8 cellular contexts compared by ENCODE assay signal in the genomic region with DNA sequence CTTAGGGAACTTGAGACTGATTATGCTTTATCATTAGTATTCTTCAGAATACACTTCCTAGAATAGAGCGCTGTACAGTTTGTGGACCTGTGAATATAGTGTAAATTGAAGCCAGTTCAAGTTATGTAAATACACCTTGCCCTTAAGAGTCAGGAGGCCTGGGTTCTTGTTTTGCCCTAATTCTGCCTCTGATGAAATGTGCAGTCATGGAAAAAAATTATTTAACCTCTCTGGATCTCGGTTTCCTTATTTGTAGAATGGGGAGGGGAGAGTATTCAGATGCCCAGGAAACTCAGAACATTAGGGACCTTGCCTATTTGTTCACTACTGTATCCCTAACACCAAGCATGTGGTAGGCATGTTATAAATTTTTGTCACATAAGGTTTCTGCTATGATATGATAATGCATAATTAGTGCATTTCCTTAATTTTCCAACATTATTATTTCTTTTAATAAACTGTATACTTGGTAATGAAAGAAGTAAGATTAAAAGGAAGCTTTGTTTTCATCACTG. TPM values are rescaled to one million over a fixed set of nuclear protein-coding genes. Genes with fewer than 3 reads are reported as not detected.
A peak's percentile ranks its signal among the peaks of the same experiment; 100 is the strongest.
DNase-seq lines count a peak whose midpoint lies in the region; ATAC-seq and TF ChIP-seq lines count a peak whose summit lies in the region.

No MANE protein-coding gene starts in this region.

- H3K9ac ChIP-seq in Karpas-422 (ENCODE audit: low read length), result peak overlapping the region; percentile 78
- peak overlapping the region; percentile 85 for H3K9ac ChIP-seq in neural cell (ENCODE audit: low read length)

- peaks cover 19% of the 10 kb centered on the region for H3K4me1 Mint-ChIP-seq in Calu3 (ENCODE audit: low read depth, unreplicated experiment)

- H3K4me1 ChIP-seq in Karpas-422 (ENCODE audit: low read length) (peaks cover 15% of the 10 kb centered on the region), breast epithelium (no peaks in the 10 kb centered on the region)

- no peaks in the 10 kb centered on the region for H4K20me1 ChIP-seq in Karpas-422 (ENCODE audit: insufficient read depth, low read depth, low read length)
- H4K20me1 ChIP-seq in neural cell (ENCODE audit: insufficient read depth), result no peaks in the 10 kb centered on the region

- TSS peak; percentile 63 for BruUV-seq in Calu3 (replicated peaks; lab: Mats Ljungman, UMichigan)

- H3K36me3 ChIP-seq in Karpas-422 (ENCODE audit: insufficient read depth, low read length) (no peaks in the 10 kb centered on the region), breast epithelium (no peaks in the 10 kb centered on the region), neural cell (ENCODE audit: insufficient read depth, low read length) (no peaks in the 10 kb centered on the region)

- no peak overlapping the region for H2AFZ ChIP-seq in Karpas-422 (ENCODE audit: low read length)
- H2AFZ ChIP-seq in neural cell (ENCODE audit: low read depth, low read length), result no peak overlapping the region

- H3K4me2 ChIP-seq in Karpas-422 (ENCODE audit: low read depth, low read length, poor library complexity, severe bottlenecking), result peak overlapping the region; percentile 79
- peak overlapping the region; percentile 93 for H3K4me2 ChIP-seq in neural cell (ENCODE audit: low read length)

- TF ChIP-seq RAD21 in neural cell (conservative IDR thresholded peaks at IDR 0.05), result no peak

- no peak for ATAC-seq in GM19328 (IDR thresholded peaks at IDR 0.05; ENCODE audit: unreplicated experiment)

- no peak overlapping the region for H3K27ac ChIP-seq in Karpas-422 (ENCODE audit: low read length)
- no peak overlapping the region for H3K27ac ChIP-seq in breast epithelium
- H3K27ac ChIP-seq in neural cell (ENCODE audit: low read length), result no peak overlapping the region

- H3K27ac Mint-ChIP-seq in Calu3 (ENCODE audit: unreplicated experiment), result no peak overlapping the region

- in situ Hi-C loops in GM13976 (cut with MboI; ENCODE audit: low sequenced_read_pairs, unreplicated experiment), result no loop called here

- CTCF ChIA-PET in Calu3 (lab: Charles Lee), result no interaction called here

- H3F3A ChIP-seq in neural cell (ENCODE audit: insufficient read depth, low read length, poor library complexity, severe bottlenecking), result no peaks in the 10 kb centered on the region

- H3K36me3 Mint-ChIP-seq in Calu3 (ENCODE audit: insufficient read depth, unreplicated experiment), result peaks cover 17% of the 10 kb centered on the region

- intact Hi-C loops in Calu3 (cut with micrococcal nuclease; ENCODE audit: unreplicated experiment), result no loop called here
- intact Hi-C loops in breast epithelium (cut with DNase I; ENCODE audit: low total_unique reads), result no loop called here

- H3K9me3 Mint-ChIP-seq in Calu3 (ENCODE audit: low read depth, unreplicated experiment), result no peaks in the 10 kb centered on the region

- no peak for TF ChIP-seq EP300 in neural cell (conservative IDR thresholded peaks at IDR 0.05; ENCODE audit: poor library complexity, severe bottlenecking)

- peak overlapping the region; percentile 81 for H3K4me3 ChIP-seq in Karpas-422 (ENCODE audit: low read length)
- peak overlapping the region in 2 of 3 donors; percentile 93 to 95 for H3K4me3 ChIP-seq in breast epithelium
- H3K4me3 ChIP-seq in neural cell (ENCODE audit: low read length), result peak overlapping the region; percentile 97

- H3K79me2 ChIP-seq in Karpas-422 (ENCODE audit: low read length), result peaks cover 4% of the 10 kb centered on the region; the same call in 1 of the 2 replicates
- peaks cover 28% of the 10 kb centered on the region for H3K79me2 ChIP-seq in neural cell (replicated peaks; ENCODE audit: insufficient read depth, low read length)

- no peaks in the 10 kb centered on the region for H3K9me2 ChIP-seq in Karpas-422 (replicated peaks; ENCODE audit: insufficient read depth, low read length)
- H3K9me2 ChIP-seq in neural cell (ENCODE audit: insufficient read depth, low read length), result no peaks in the 10 kb centered on the region

- DNase-seq in Calu3 (no peak), Karpas-422 (no peak), breast epithelium (ENCODE audit: low spot score in 2 of 2) (no peak), D341Med (ENCODE audit: low spot score) (no peak), GM13976 (ENCODE audit: low spot score) (no peak), SW 1271 (lab: John Stamatoyannopoulos, UW) (no peak)

- TF ChIP-seq CTCF in Calu3 (IDR thresholded peaks at IDR 0.05; ENCODE audit: unreplicated experiment) (no peak), breast epithelium (IDR thresholded peaks at IDR 0.05) (no peak), neural cell (IDR thresholded peaks at IDR 0.05; ENCODE audit: poor library complexity, severe bottlenecking) (no peak), GM13976 (IDR thresholded peaks at IDR 0.05; ENCODE audit: borderline replicate concordance, control extremely low read depth, extremely low read depth, insufficient read depth, missing control alignments) (no peak)

- no peaks in the 10 kb centered on the region for H3K27me3 Mint-ChIP-seq in Calu3 (ENCODE audit: unreplicated experiment)

- no peak for TF ChIP-seq POLR2A in breast epithelium (IDR thresholded peaks at IDR 0.05)

- H3K27me3 ChIP-seq in Karpas-422 (ENCODE audit: low read length) (no peaks in the 10 kb centered on the region), breast epithelium (no peaks in the 10 kb centered on the region), neural cell (ENCODE audit: insufficient read depth, low read depth, low read length) (no peaks in the 10 kb centered on the region)

- H3K9me3 ChIP-seq in Karpas-422 (ENCODE audit: low read length) (no peaks in the 10 kb centered on the region), breast epithelium (no peaks in the 10 kb centered on the region), neural cell (ENCODE audit: low read length) (no peaks in the 10 kb centered on the region)

- peak overlapping the region; percentile 90 for H3K4me3 Mint-ChIP-seq in Calu3 (ENCODE audit: low read depth, unreplicated experiment)

TF ChIP-seq in neural cell, 6 proteins besides CTCF, POLR2A, EP300 and RAD21:
- TF ChIP-seq EZH2 (IDR thresholded peaks at IDR 0.05; ENCODE audit: borderline replicate concordance, insufficient read depth, low read length, poor library complexity, severe bottlenecking), result no peak
- TF ChIP-seq MXI1 (conservative IDR thresholded peaks at IDR 0.05; ENCODE audit: poor library complexity, severe bottlenecking), result no peak
- TF ChIP-seq TAF1 (IDR thresholded peaks at IDR 0.05; ENCODE audit: low read depth), result no peak
- TF ChIP-seq POLR2AphosphoS5 (IDR thresholded peaks at IDR 0.05), result no peak

RNA-seq across cellular contexts. Expression of a gene that starts 1.3 kb away (rescaled TPM):
- total RNA-seq in Calu3 (2022), result 19.2 TPM in 2 replicates
- 18.0 and 520 TPM in 2 replicates for total RNA-seq in Karpas-422 (2014; rRNA removed; shearing (Covaris generic); ENCODE audit: low replicate concordance)
- total RNA-seq in breast epithelium, result 10 to 100 TPM in 2 of 3 donors, 1 to 10 TPM in 1; 7.0 to 26.1 (median 16.1) TPM
- polyA plus RNA-seq in neural cell, result 26.3 and 26.7 TPM in 2 replicates
- polyA minus RNA-seq in neural cell, result 59.6 and 69.1 TPM in 2 replicates
